16 cellular contexts compared by ENCODE assay signal in genomic region chr3:159038405-159038804, GRCh38.
DNase-seq lines count a peak whose midpoint lies in the region; ATAC-seq and TF ChIP-seq lines count a peak whose summit lies in the region.
"Had no signal": no experiment of that assay in that cellular context is flagged by ENCODE, and none has a peak within 500 bp of the region (broad histone marks: within the 10 kb centered on the region; RNA-seq: fewer than 3 reads in every experiment).

No MANE protein-coding gene starts in this region.

- DNase-seq in activated CD8-positive, alpha-beta memory T cell treated with anti-CD3 and anti-CD28 coated beads, Interleukin-2, amount 50 U/mL, for 4 hours = no peak
- DNase-seq: BE2C; Caco-2; CD8-positive, alpha-beta memory T cell; DND-41; GDM1; H7 had no signal

- no peak for TF ChIP-seq CTCF in SU-DHL-6 (IDR thresholded peaks at IDR 0.05; ENCODE audit: insufficient read depth, low read length, poor library complexity, severe bottlenecking)

- H3K36me3 ChIP-seq in SU-DHL-6 (ENCODE audit: low read length) = no peaks in the 10 kb centered on the region
- H3K36me3 ChIP-seq: BE2C had no signal

- H3K27ac ChIP-seq in SU-DHL-6 (ENCODE audit: low read depth, low read length) = no peak overlapping the region
- H3K27ac ChIP-seq: A549, HL-60 had no signal

- H3K9me3 ChIP-seq in SU-DHL-6 (ENCODE audit: insufficient read depth, low read length) = no peaks in the 10 kb centered on the region
- H3K9me3 ChIP-seq: A549, BE2C, Caco-2 had no signal

- ATAC-seq in GM18867 (IDR thresholded peaks at IDR 0.05; ENCODE audit: unreplicated experiment) = peak; percentile 44
- ATAC-seq in HG03469 (IDR thresholded peaks at IDR 0.05; ENCODE audit: unreplicated experiment) = peak; percentile 48
- ATAC-seq in HG03439 (IDR thresholded peaks at IDR 0.05; ENCODE audit: unreplicated experiment) = no peak
- no peak for ATAC-seq in GM21360 (IDR thresholded peaks at IDR 0.05; ENCODE audit: unreplicated experiment)
- no peak for ATAC-seq in HG02970 (IDR thresholded peaks at IDR 0.05; ENCODE audit: low FRiP score, unreplicated experiment)
- ATAC-seq: A549, GM23338 had no signal

- H3K9me2 ChIP-seq in SU-DHL-6 (replicated peaks; ENCODE audit: insufficient read depth, low read length) = no peaks in the 10 kb centered on the region

- no peaks in the 10 kb centered on the region for H3F3A ChIP-seq in SU-DHL-6 (ENCODE audit: insufficient read depth)

- H3K9ac ChIP-seq in SU-DHL-6 (ENCODE audit: low read length) = no peak overlapping the region

- H3K4me3 ChIP-seq in SU-DHL-6 (ENCODE audit: insufficient read depth, low read length, poor library complexity, severe bottlenecking) = no peak overlapping the region
- H3K4me3 ChIP-seq: A549, GM23338 had no signal

- no peak overlapping the region for H2AFZ ChIP-seq in SU-DHL-6 (ENCODE audit: low read depth, low read length, severe bottlenecking)
- H2AFZ ChIP-seq: GM23338 had no signal

- no peaks in the 10 kb centered on the region for H3K27me3 ChIP-seq in SU-DHL-6 (ENCODE audit: low read length)
- H3K27me3 ChIP-seq: BE2C had no signal

- peak overlapping the region; percentile 10 for H3K4me2 ChIP-seq in SU-DHL-6 (ENCODE audit: low read depth, low read length, poor library complexity, severe bottlenecking)
- H3K4me2 ChIP-seq: A549, GM23338 had no signal

- H4K20me1 ChIP-seq in SU-DHL-6 (ENCODE audit: low read depth, low read length) = no peaks in the 10 kb centered on the region

- H3K79me2 ChIP-seq in SU-DHL-6 (ENCODE audit: insufficient read depth, low read length) = no peaks in the 10 kb centered on the region

Comparison
In these comparisons a context has a peak if more than half of its experiments do, and no peak if none do; other contexts are left out.
1. ATAC-seq: peak in GM18867 (single experiment) and HG03469 (single experiment); none in HG03439 (single experiment), GM21360 (single experiment) and HG02970 (single experiment).